22 cellular contexts compared by ENCODE assay signal in the genomic region with DNA sequence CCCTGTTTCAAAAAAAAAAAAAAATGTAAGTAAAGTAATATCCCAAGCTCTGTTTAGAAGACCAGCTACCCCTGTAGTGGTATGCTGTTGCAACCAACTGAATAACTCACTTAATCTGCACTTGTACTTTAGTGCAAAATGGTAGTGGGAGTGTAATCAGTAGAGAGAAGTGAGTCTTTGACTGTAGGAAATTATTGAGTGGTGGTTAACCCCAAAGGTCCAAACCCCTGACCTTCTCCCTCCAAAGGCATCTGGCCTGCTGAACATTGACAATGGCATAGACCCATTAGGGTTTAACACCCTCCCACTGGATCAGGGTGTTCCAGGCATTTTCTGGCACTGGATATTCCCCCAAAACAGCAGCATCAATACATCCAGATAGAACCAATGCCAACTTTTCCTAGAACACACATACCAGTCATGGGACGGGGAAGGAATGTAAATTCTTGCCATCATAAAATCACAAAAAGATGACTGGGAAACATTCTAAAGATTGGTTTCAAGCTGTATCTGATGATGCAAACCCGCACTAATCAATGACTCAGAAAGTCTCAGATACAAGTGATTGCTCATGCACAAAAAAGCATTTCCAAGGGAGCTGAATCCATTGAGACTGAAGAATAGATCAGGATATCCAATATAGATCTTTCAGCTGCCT.
DNase-seq lines count a peak whose midpoint lies in the region; ATAC-seq, FAIRE-seq and TF ChIP-seq lines count a peak whose summit lies in the region.
"Had no signal": no experiment of that assay in that cellular context is flagged by ENCODE, and none has a peak within 500 bp of the region (broad histone marks: within the 10 kb centered on the region; RNA-seq: fewer than 3 reads in every experiment).

No MANE protein-coding gene starts in this region.

- H3K36me3 ChIP-seq in CD4-positive, alpha-beta memory T cell (ENCODE audit: insufficient read depth, low read length): no peaks in the 10 kb centered on the region
- H3K36me3 ChIP-seq: left ventricle myocardium inferior, neutrophil, right atrium auricular region had no signal

- intact Hi-C loops in CD4-positive, alpha-beta memory T cell (cut with micrococcal nuclease): no loop called here

- ATAC-seq in GM18870 (IDR thresholded peaks at IDR 0.05; ENCODE audit: unreplicated experiment): no peak
- ATAC-seq: activated CD8-positive, alpha-beta T cell treated with anti-CD3 and anti-CD28 coated beads, Interleukin-2, amount 10 ng/mL, durations not matched to agents 7 days and 5 days; WTC11 had no signal

- CTCF ChIA-PET in AG04450 (lab: Charles Lee): no interaction called here
- CTCF ChIA-PET in CD4-positive, alpha-beta memory T cell (lab: Charles Lee; ENCODE audit: partially characterized antibody): interaction anchor here (0.7 kb wide), 2 partner anchors 10 to 78 kb away, joined by 3 read pairs; no protein-coding TSS in a partner anchor

- H3K27me3 ChIP-seq in AG04450 (ENCODE audit: control insufficient read depth, insufficient read depth, low read length): no peaks in the 10 kb centered on the region
- H3K27me3 ChIP-seq in CD4-positive, alpha-beta memory T cell (ENCODE audit: insufficient read depth, low read length): no peaks in the 10 kb centered on the region
- H3K27me3 ChIP-seq: neutrophil, right atrium auricular region had no signal

- FAIRE-seq in GM12891 (lab: Jason Lieb, UNC): peak; percentile 84
- FAIRE-seq: frontal cortex, G401.6 had no signal

- no peak overlapping the region for H3K27ac Mint-ChIP-seq in CD4-positive, alpha-beta memory T cell
- H3K27ac Mint-ChIP-seq: activated CD8-positive, alpha-beta T cell treated with anti-CD3 and anti-CD28 coated beads, Interleukin-2, amount 10 ng/mL, durations not matched to agents 7 days and 5 days; activated naive CD8-positive, alpha-beta T cell treated with anti-CD3 and anti-CD28 coated beads, Interleukin-2, amount 10 ng/mL, durations not matched to agents 7 days and 5 days; WTC11 had no signal

- no peaks in the 10 kb centered on the region for H3K4me1 ChIP-seq in CD4-positive, alpha-beta memory T cell (ENCODE audit: insufficient read depth, low read length)
- H3K4me1 ChIP-seq: left ventricle myocardium inferior, right atrium auricular region had no signal

- no peak overlapping the region for H3K4me3 Mint-ChIP-seq in CD4-positive, alpha-beta memory T cell
- H3K4me3 Mint-ChIP-seq: activated CD8-positive, alpha-beta T cell treated with anti-CD3 and anti-CD28 coated beads, Interleukin-2, amount 10 ng/mL, durations not matched to agents 7 days and 5 days; activated naive CD8-positive, alpha-beta T cell treated with anti-CD3 and anti-CD28 coated beads, Interleukin-2, amount 10 ng/mL, durations not matched to agents 7 days and 5 days; WTC11 had no signal

- H3K27ac ChIP-seq in AG04450 (ENCODE audit: low read depth, low read length): no peak overlapping the region
- H3K27ac ChIP-seq in CD4-positive, alpha-beta memory T cell (ENCODE audit: low read depth, low read length): no peak overlapping the region
- H3K27ac ChIP-seq: left ventricle myocardium inferior, neutrophil, right atrium auricular region had no signal

- POLR2A ChIA-PET in AG04450 (lab: Yijun Ruan, JAX): interaction anchor here (0.7 kb wide), 1 partner anchor 9 kb away, joined by 3 read pairs; no protein-coding TSS in a partner anchor
- POLR2A ChIA-PET in CD4-positive, alpha-beta memory T cell (lab: Charles Lee; ENCODE audit: partially characterized antibody): interaction anchor here (0.7 kb wide), 1 partner anchor 1915 kb away, joined by 3 read pairs; no protein-coding TSS in a partner anchor

- no peaks in the 10 kb centered on the region for H3K9me3 ChIP-seq in AG04450 (ENCODE audit: control insufficient read depth, insufficient read depth, low read length)
- H3K9me3 ChIP-seq in CD4-positive, alpha-beta memory T cell (ENCODE audit: control insufficient read depth in 1 of 2, low read length in 2 of 2): no peaks in the 10 kb centered on the region
- H3K9me3 ChIP-seq: neutrophil, right atrium auricular region had no signal

- H3K4me3 ChIP-seq in AG04450 (ENCODE audit: low read depth, low read length): no peak overlapping the region
- no peak overlapping the region for H3K4me3 ChIP-seq in CD4-positive, alpha-beta memory T cell (ENCODE audit: low read length in 2 of 2)
- H3K4me3 ChIP-seq: left ventricle myocardium inferior, right atrium auricular region had no signal

- no peaks in the 10 kb centered on the region for H3K27me3 Mint-ChIP-seq in CD4-positive, alpha-beta memory T cell
- H3K27me3 Mint-ChIP-seq: activated naive CD8-positive, alpha-beta T cell treated with anti-CD3 and anti-CD28 coated beads, Interleukin-2, amount 10 ng/mL, durations not matched to agents 7 days and 5 days had no signal

- no peak for TF ChIP-seq CTCF in AG04450 (IDR thresholded peaks at IDR 0.05; ENCODE audit: low read depth, low read length)

- peaks cover 3 to 6% (median 4%) of the 10 kb centered on the region in 4 donors for H3K4me1 Mint-ChIP-seq in CD4-positive, alpha-beta memory T cell
- H3K4me1 Mint-ChIP-seq: WTC11 had no signal

- TF ChIP-seq POLR2A in GM12891 (IDR thresholded peaks at IDR 0.05; ENCODE audit: low read depth, low read length): no peak

- DNase-seq in AG04450 (ENCODE audit: low read depth, low spot score): peak; percentile 27
- no peak for DNase-seq in GM12891 (ENCODE audit: insufficient read length, low spot score)
- DNase-seq in MV-4-11 (lab: John Stamatoyannopoulos, UW): peak; percentile 57
- peak; percentile 97 for DNase-seq in fibroblast of peridontal ligament (ENCODE audit: extremely low read depth)
- DNase-seq in NCI-H1694 treated with DMSO at 0.1 percent for 48 hours (lab: John Stamatoyannopoulos, UW): no peak
- no peak for DNase-seq in CD4-positive, alpha-beta memory T cell
- no peak for DNase-seq in NCI-H82 treated with DMSO at 0.1 percent for 48 hours (lab: John Stamatoyannopoulos, UW; ENCODE audit: unreplicated experiment)
- DNase-seq: activated CD8-positive, alpha-beta T cell treated with anti-CD3 and anti-CD28 coated beads, Interleukin-2, amount 10 ng/mL, durations not matched to agents 7 days and 5 days; activated naive CD8-positive, alpha-beta T cell treated with anti-CD3 and anti-CD28 coated beads, Interleukin-2, amount 10 ng/mL, durations not matched to agents 7 days and 5 days; AML-193; Calu3; left ventricle myocardium inferior; NCI-H1694; NCI-H446 treated with DMSO at 0.1 percent for 48 hours; Right ventricle myocardium superior; substantia nigra had no signal

- H3K9me3 Mint-ChIP-seq in CD4-positive, alpha-beta memory T cell: peaks cover 0 to 7% (median 2%) of the 10 kb centered on the region in 8 donors

- H3K36me3 Mint-ChIP-seq in CD4-positive, alpha-beta memory T cell: no peaks in the 10 kb centered on the region
- H3K36me3 Mint-ChIP-seq: WTC11 had no signal

TF ChIP-seq in GM12891, 5 proteins besides CTCF, POLR2A, EP300 and RAD21:
- TF ChIP-seq PAX5 (IDR thresholded peaks at IDR 0.05; ENCODE audit: insufficient read depth, low read length, severe bottlenecking) (no peak), SPI1 (IDR thresholded peaks at IDR 0.05; ENCODE audit: low read depth, low read length) (peak; percentile 51; the same call in 1 of the 2 replicates)

Comparison
In these comparisons a context has a peak if more than half of its experiments do, and no peak if none do; other contexts are left out.
1. DNase-seq: peak in AG04450 (single experiment), MV-4-11 (single experiment) and fibroblast of peridontal ligament (single experiment); none in GM12891 (single experiment), NCI-H1694 treated with DMSO at 0.1 percent for 48 hours (single experiment), CD4-positive, alpha-beta memory T cell (0 of 5) and NCI-H82 treated with DMSO at 0.1 percent for 48 hours (single experiment).